Comparison of ENCODE assay signal across 18 cellular contexts in the genomic region with DNA sequence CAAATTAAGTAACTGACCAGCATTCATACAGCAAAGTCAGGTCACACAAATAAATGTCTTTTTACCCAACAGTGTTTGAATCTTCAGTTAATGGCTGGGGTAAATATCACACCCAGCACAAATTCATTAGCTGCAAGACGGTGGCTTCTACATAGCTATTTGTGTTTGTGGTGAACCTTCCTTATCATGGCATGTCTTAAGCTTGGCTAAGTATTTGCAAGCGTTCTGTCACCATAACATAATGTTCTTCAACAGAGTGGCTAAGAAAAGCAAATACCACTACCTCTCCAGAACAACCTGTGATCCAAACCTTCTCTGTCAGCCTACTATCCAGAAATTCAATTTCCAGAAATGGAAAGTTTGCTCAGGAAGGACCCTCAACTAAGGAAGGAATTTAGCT.
"Had no signal": no experiment of that assay in that cellular context is flagged by ENCODE, and none has a peak within 500 bp of the region (broad histone marks: within the 10 kb centered on the region; RNA-seq: fewer than 3 reads in every experiment).

No MANE protein-coding gene starts in this region.

- DNase-seq: activated CD8-positive, alpha-beta memory T cell treated with anti-CD3 and anti-CD28 coated beads for 24 hours; activated naive CD4-positive, alpha-beta T cell treated with anti-CD3 and anti-CD28 coated beads, Interleukin-2, amount 50 U/mL, for 16 hours; amniotic stem cell; brain microvascular endothelial cell; cerebellar nuclear complex; dorsolateral prefrontal cortex; occipital lobe; sigmoid colon; stimulated activated CD4-positive, alpha-beta T cell treated with anti-CD3 and anti-CD28 coated beads, Interleukin-4, amount 100 ng/mL, for 1 hour; stimulated activated CD8-positive, alpha-beta memory T cell treated with anti-CD3 and anti-CD28 coated beads, Interleukin-4, amount 100 ng/mL, for 48 hours; T-cell; testis had no signal

- H3K4me1 ChIP-seq: testis had no signal

- H3K4me3 ChIP-seq: dorsolateral prefrontal cortex, lung, prostate gland, sigmoid colon, testis had no signal

- H3K36me3 Mint-ChIP-seq: T-cell, WTC11 had no signal

- H3K27ac ChIP-seq: brain microvascular endothelial cell, dorsolateral prefrontal cortex, prostate gland, sigmoid colon, testis had no signal

- H3K4me3 Mint-ChIP-seq: nephron; stimulated activated naive CD8-positive, alpha-beta T cell treated with anti-CD3 and anti-CD28 coated beads, Interleukin-15, Interleukin-2, amounts not matched to agents 100 ng/mL and 50 ng/mL, for 24 hours; T-cell; WTC11 had no signal

- H3K36me3 ChIP-seq: brain microvascular endothelial cell, prostate gland, sigmoid colon had no signal

- ATAC-seq: T-cell, WTC11 had no signal

- H3K27me3 ChIP-seq: brain microvascular endothelial cell, dorsolateral prefrontal cortex, sigmoid colon, testis had no signal

- H3K27me3 Mint-ChIP-seq: activated CD4-positive, alpha-beta T cell treated with anti-CD3 and anti-CD28 coated beads, Interleukin-2, amount 10 ng/mL, durations not matched to agents 24 days and 14 days; stimulated activated naive CD8-positive, alpha-beta T cell treated with anti-CD3 and anti-CD28 coated beads, Interleukin-15, Interleukin-2, amounts not matched to agents 100 ng/mL and 50 ng/mL, for 24 hours; T-cell had no signal

- H3K9me3 ChIP-seq: prostate gland, sigmoid colon, testis had no signal

- H3K27ac Mint-ChIP-seq: stimulated activated naive CD8-positive, alpha-beta T cell treated with anti-CD3 and anti-CD28 coated beads, Interleukin-15, Interleukin-2, amounts not matched to agents 100 ng/mL and 50 ng/mL, for 24 hours; WTC11 had no signal

- H3K9me3 Mint-ChIP-seq: activated CD4-positive, alpha-beta T cell treated with anti-CD3 and anti-CD28 coated beads, Interleukin-2, amount 10 ng/mL, durations not matched to agents 24 days and 14 days; nephron; stimulated activated naive CD8-positive, alpha-beta T cell treated with anti-CD3 and anti-CD28 coated beads, Interleukin-15, Interleukin-2, amounts not matched to agents 100 ng/mL and 50 ng/mL, for 24 hours; T-cell; WTC11 had no signal
